In the genomic region with DNA sequence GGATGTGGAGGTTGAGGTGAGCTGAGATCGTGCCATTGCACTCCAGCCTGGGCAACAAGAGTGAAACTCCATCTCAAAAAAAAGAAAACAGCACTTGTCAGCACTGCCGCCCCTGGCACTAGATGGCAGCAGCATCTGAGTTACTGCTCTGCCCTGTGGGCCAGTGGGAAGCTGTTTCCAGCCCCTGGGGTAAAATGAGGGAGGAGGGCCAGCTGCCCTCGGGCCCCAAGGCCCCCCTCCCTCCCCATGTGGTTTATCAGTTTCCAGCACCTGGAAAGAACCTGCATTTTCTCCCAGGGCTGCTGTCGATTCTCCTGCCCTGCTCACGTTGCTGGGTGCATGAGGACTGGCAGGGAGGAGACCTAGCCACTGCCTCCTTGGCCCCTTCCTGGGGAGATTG, we compare ENCODE assay signal across 1 cellular context.
TF ChIP-seq lines count a peak whose summit lies in the region.

No MANE protein-coding gene starts in this region.

TF ChIP-seq in H1, 55 proteins besides CTCF, POLR2A, EP300 and RAD21 (continued from another document):
- TF ChIP-seq EGR1 (IDR thresholded peaks at IDR 0.05; ENCODE audit: borderline replicate concordance, low read depth, low read length), result no peak
- no peak for TF ChIP-seq ZNF274 (IDR thresholded peaks at IDR 0.05; ENCODE audit: borderline replicate concordance, extremely low read depth, low read length)
- no peak for TF ChIP-seq HDAC2 (IDR thresholded peaks at IDR 0.05; ENCODE audit: borderline replicate concordance in 1 of 2, low read depth in 2 of 2, low read length in 2 of 2)
- TF ChIP-seq SP2 (IDR thresholded peaks at IDR 0.05; ENCODE audit: low read length), result no peak
- no peak for TF ChIP-seq HDAC6 (IDR thresholded peaks at IDR 0.05; ENCODE audit: low read depth, low read length)
- no peak for TF ChIP-seq RNF2 (IDR thresholded peaks at IDR 0.05; ENCODE audit: borderline replicate concordance, low read depth, low read length, missing control alignments, poor library complexity, severe bottlenecking)
- TF ChIP-seq CEBPB (IDR thresholded peaks at IDR 0.05; ENCODE audit: low read depth, low read length), result no peak
- no peak for TF ChIP-seq BACH1 (IDR thresholded peaks at IDR 0.05; ENCODE audit: low read length)
- TF ChIP-seq MAFK (IDR thresholded peaks at IDR 0.05; ENCODE audit: low read depth, low read length), result no peak
- no peak for TF ChIP-seq CBX8 (IDR thresholded peaks at IDR 0.05; ENCODE audit: borderline replicate concordance, low read depth, low read length)
- no peak for TF ChIP-seq CHD2 (IDR thresholded peaks at IDR 0.05; ENCODE audit: low read length)
- TF ChIP-seq TEAD4 (IDR thresholded peaks at IDR 0.05; ENCODE audit: low read depth, low read length), result no peak
- no peak for TF ChIP-seq SIRT6 (IDR thresholded peaks at IDR 0.05; ENCODE audit: low read length)
- no peak for TF ChIP-seq KDM5A (IDR thresholded peaks at IDR 0.05; ENCODE audit: low read length)
- no peak for TF ChIP-seq TBP (IDR thresholded peaks at IDR 0.05; ENCODE audit: low read depth, low read length)
